ENCODE assay signal across 19 cellular contexts in genomic region chr3:23115171-23115877, GRCh38.
DNase-seq lines count a peak whose midpoint lies in the region; ATAC-seq and TF ChIP-seq lines count a peak whose summit lies in the region.
"Had no signal": no experiment of that assay in that cellular context is flagged by ENCODE, and none has a peak within 500 bp of the region (broad histone marks: within the 10 kb centered on the region; RNA-seq: fewer than 3 reads in every experiment).

No MANE protein-coding gene starts in this region.

- H3K27ac ChIP-seq in vagina (peak overlapping the region; percentile 18), coronary artery (no peak overlapping the region)
- H3K27ac ChIP-seq: breast epithelium had no signal

- no peaks in the 10 kb centered on the region for H3K36me3 ChIP-seq in vagina
- H3K36me3 ChIP-seq: breast epithelium, esophagus squamous epithelium, MG63, tibial nerve had no signal

- H3K4me3 ChIP-seq in vagina (no peak overlapping the region), coronary artery (no peak overlapping the region)
- H3K4me3 ChIP-seq: breast epithelium, esophagus squamous epithelium, MG63, tibial nerve had no signal

- peak; percentile 39 for DNase-seq in SIG-M5 treated with dmso at 0.1 percent for 504 hours (lab: John Stamatoyannopoulos, UW; ENCODE audit: unreplicated experiment)
- no peak for DNase-seq in SIG-M5 (lab: John Stamatoyannopoulos, UW)
- peak; percentile 47 for DNase-seq in NCI-H526 treated with DMSO at 0.1 percent for 48 hours (lab: John Stamatoyannopoulos, UW)
- peak; percentile 23 for DNase-seq in epidermal melanocyte (ENCODE audit: insufficient read length, low spot score)
- DNase-seq in vagina (ENCODE audit: extremely low spot score in 2 of 2): no peak
- DNase-seq in kidney tubule cell (ENCODE audit: low spot score): no peak
- DNase-seq in coronary artery (ENCODE audit: low spot score): no peak
- DNase-seq: CD4-positive, CD25-positive, alpha-beta regulatory T cell; DMS79 treated with DMSO at 0.1 percent for 48 hours; esophagus squamous epithelium; mesendoderm; NCI-H2081 treated with DMSO at 0.1 percent for 48 hours; stimulated activated CD4-positive, alpha-beta T cell treated with anti-CD3 and anti-CD28 coated beads, Interleukin-12 subunit alpha, Interleukin-12 subunit beta, amount 100 ng/mL, for 4 hours had no signal

- TF ChIP-seq CTCF in vagina (IDR thresholded peaks at IDR 0.05) (no peak), coronary artery (IDR thresholded peaks at IDR 0.05) (no peak)

- TF ChIP-seq POLR2A in vagina (IDR thresholded peaks at IDR 0.05): no peak

- intact Hi-C loops in vagina (cut with DNase I): no loop called here

- ATAC-seq in GM19351 (IDR thresholded peaks at IDR 0.05; ENCODE audit: unreplicated experiment): no peak
- ATAC-seq: activated T-helper 17 cell treated with anti-CD3 and anti-CD28 coated beads, Interleukin-2, amount 50 U/mL, for 72 hours; HCT116 had no signal

- no peaks in the 10 kb centered on the region for H3K27me3 ChIP-seq in vagina
- H3K27me3 ChIP-seq: breast epithelium, esophagus squamous epithelium, MG63, tibial nerve had no signal

- H3K4me1 ChIP-seq in vagina: peaks cover 35% of the 10 kb centered on the region
- H3K4me1 ChIP-seq: breast epithelium had no signal

- H3K9me3 ChIP-seq in vagina: no peaks in the 10 kb centered on the region
- H3K9me3 ChIP-seq: breast epithelium, esophagus squamous epithelium, MG63, tibial nerve had no signal

Comparison
In these comparisons a context has a peak if more than half of its experiments do, and no peak if none do; other contexts are left out.
1. DNase-seq: peak in SIG-M5 treated with dmso at 0.1 percent for 504 hours (single experiment), NCI-H526 treated with DMSO at 0.1 percent for 48 hours (single experiment) and epidermal melanocyte (single experiment); none in SIG-M5 (single experiment), vagina (0 of 2), kidney tubule cell (single experiment) and coronary artery (single experiment).